In the genomic region with DNA sequence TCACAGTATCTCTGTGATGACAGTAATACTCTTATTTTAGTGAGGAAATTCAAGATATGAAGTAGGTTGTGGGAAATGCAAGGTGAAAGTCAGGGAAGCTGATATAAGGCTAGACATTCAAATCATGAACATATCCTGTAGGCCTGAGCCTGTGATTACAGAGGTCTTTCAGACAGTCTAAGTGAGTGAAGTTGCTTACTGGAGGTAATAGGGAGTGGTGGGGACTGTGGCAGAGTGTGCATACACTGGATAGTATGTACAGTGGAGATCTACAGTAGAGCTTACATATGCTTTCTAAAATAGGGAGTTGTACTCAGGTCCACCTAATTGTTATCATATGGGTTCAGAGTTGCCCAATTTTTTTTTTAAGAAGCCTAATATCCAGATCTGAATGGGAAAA, we compare ENCODE assay signal across 17 cellular contexts. TPM values are rescaled to one million over a fixed set of nuclear protein-coding genes. Genes with fewer than 3 reads are reported as not detected.
DNase-seq lines count a peak whose midpoint lies in the region; ATAC-seq, FAIRE-seq and TF ChIP-seq lines count a peak whose summit lies in the region.
"Had no signal": no experiment of that assay in that cellular context is flagged by ENCODE, and none has a peak within 500 bp of the region (broad histone marks: within the 10 kb centered on the region; RNA-seq: fewer than 3 reads in every experiment).

No MANE protein-coding gene starts in this region.

- FAIRE-seq in K562 (lab: Jason Lieb, UNC): no peak
- FAIRE-seq: D721Med, G401.6, GM12891, GM19239, H1 had no signal

- no peak overlapping the region for H3K4me3 Mint-ChIP-seq in MCF 10A (ENCODE audit: unreplicated experiment)
- H3K4me3 Mint-ChIP-seq: H9 had no signal

- peak overlapping the region; percentile 50 for H3K27ac Mint-ChIP-seq in MCF 10A (ENCODE audit: low read depth, unreplicated experiment)
- H3K27ac Mint-ChIP-seq: CD4-positive, CD25-positive, alpha-beta regulatory T cell; H9 had no signal

- intact Hi-C loops in MCF 10A (cut with micrococcal nuclease) (no loop called here), mammary epithelial cell (cut with micrococcal nuclease) (no loop called here), K562 (cut with micrococcal nuclease) (no loop called here)

- H3K27me3 ChIP-seq in mammary epithelial cell (ENCODE audit: insufficient read depth, low read length) (no peaks in the 10 kb centered on the region), K562 (ENCODE audit: control insufficient read depth in 2 of 2, insufficient read depth in 2 of 2, low read length in 2 of 2) (no peaks in the 10 kb centered on the region), muscle layer of duodenum (ENCODE audit: low read depth, low read length) (no peaks in the 10 kb centered on the region)
- H3K27me3 ChIP-seq: BE2C had no signal

- peaks cover 70% of the 10 kb centered on the region for H3K79me2 ChIP-seq in mammary epithelial cell (ENCODE audit: insufficient read depth, low read length)
- peaks cover 75% of the 10 kb centered on the region for H3K79me2 ChIP-seq in K562 (ENCODE audit: control insufficient read depth, insufficient read depth, low read length)

- H3K36me3 ChIP-seq in mammary epithelial cell (ENCODE audit: insufficient read depth, low read length) (no peaks in the 10 kb centered on the region), K562 (ENCODE audit: control insufficient read depth, insufficient read depth, low read length) (peaks cover 46% of the 10 kb centered on the region), muscle layer of duodenum (ENCODE audit: control insufficient read depth in 1 of 2, insufficient read depth in 2 of 2, low read length in 2 of 2) (peaks cover 0 to 14% of the 10 kb centered on the region in 2 donors)

- dilution Hi-C loops in mammary epithelial cell (cut with HindIII; ENCODE audit: low sequenced_read_pairs): no loop called here

- ATAC-seq in K562 (no peak), HG02610 (IDR thresholded peaks at IDR 0.05; ENCODE audit: unreplicated experiment) (no peak)

- CTCF ChIA-PET in MCF 10A (lab: Yijun Ruan, JAX) (interaction anchor here (1.5 to 7.8 kb wide), 4 partner anchors 14 to 315 kb away, joined by 3 to 83 read pairs (median 5); no protein-coding TSS in a partner anchor), mammary epithelial cell (lab: Charles Lee; ENCODE audit: low non-redundant PET) (no interaction called here), K562 (lab: Yijun Ruan, JAX; ENCODE audit: low intra/inter-chr PET ratio) (interaction anchor here (0.5 kb wide), 1 partner anchor 29 kb away, joined by 3 read pairs; no protein-coding TSS in a partner anchor)

- no peaks in the 10 kb centered on the region for H3K9me1 ChIP-seq in K562 (ENCODE audit: control insufficient read depth, insufficient read depth, low read length)

- H3K9ac ChIP-seq in mammary epithelial cell (ENCODE audit: insufficient read depth, low read length) (no peak overlapping the region), K562 (ENCODE audit: insufficient read depth in 1 of 2, low read depth in 2 of 2, low read length in 2 of 2) (no peak overlapping the region)

- H3K4me2 ChIP-seq in mammary epithelial cell (ENCODE audit: insufficient read depth, low read depth, low read length) (no peak overlapping the region), K562 (ENCODE audit: insufficient read depth, low read length) (no peak overlapping the region)

- H2AFZ ChIP-seq in mammary epithelial cell (ENCODE audit: low read depth, low read length) (no peak overlapping the region), K562 (ENCODE audit: low read depth, low read length) (no peak overlapping the region)

- H3K4me1 ChIP-seq in mammary epithelial cell (ENCODE audit: insufficient read depth, low read length): peaks cover 14% of the 10 kb centered on the region
- peaks cover 11 to 12% of the 10 kb centered on the region in 2 experiments; a peak in 4 of 5 replicates for H3K4me1 ChIP-seq in K562 (replicated peaks in 1 of 2; ENCODE audit: control insufficient read depth in 2 of 2, insufficient read depth in 2 of 2, low read length in 2 of 2)
- peaks cover 6 to 23% of the 10 kb centered on the region in 2 donors for H3K4me1 ChIP-seq in muscle layer of duodenum (ENCODE audit: control insufficient read depth in 1 of 2, insufficient read depth in 2 of 2, low read length in 2 of 2)
- H3K4me1 ChIP-seq: BE2C had no signal

- no peaks in the 10 kb centered on the region for H3K27me3 Mint-ChIP-seq in MCF 10A (ENCODE audit: insufficient read depth, unreplicated experiment)
- H3K27me3 Mint-ChIP-seq: CD4-positive, CD25-positive, alpha-beta regulatory T cell had no signal

- DNase-seq in MCF 10A (ENCODE audit: unreplicated experiment): no peak
- no peak for DNase-seq in mammary epithelial cell
- no peak for DNase-seq in K562 (ENCODE audit: extremely low read depth in 1 of 4, low spot score in 3 of 4)
- DNase-seq in activated CD8-positive, alpha-beta memory T cell treated with anti-CD3 and anti-CD28 coated beads for 24 hours: no peak
- DNase-seq: ACHN; BE2C; C1 segment of cervical spinal cord; Caco-2; CD4-positive, CD25-positive, alpha-beta regulatory T cell; H9 had no signal

- TF ChIP-seq RAD21 in K562 (CRISPR knock-in tag; conservative IDR thresholded peaks at IDR 0.05 in 1 of 2, IDR thresholded peaks at IDR 0.05 in 1 of 2): no peak

- H4K20me1 ChIP-seq in mammary epithelial cell (ENCODE audit: insufficient read depth, low read length): no peaks in the 10 kb centered on the region
- no peaks in the 10 kb centered on the region for H4K20me1 ChIP-seq in K562 (replicated peaks; ENCODE audit: control insufficient read depth, insufficient read depth, low read length)

- TF ChIP-seq POLR2A in K562 (conservative IDR thresholded peaks at IDR 0.05): no peak

- TF ChIP-seq EP300 in K562 (IDR thresholded peaks at IDR 0.05; ENCODE audit: low read length): no peak

- POLR2A ChIA-PET in MCF 10A (lab: Yijun Ruan, JAX): interaction anchor here (1.1 to 6.0 kb wide), 3 partner anchors 10 to 38 kb away, joined by 3 to 88 read pairs (median 8); partner anchors contain the start of gene FAM83D
- POLR2A ChIA-PET in K562 (lab: Yijun Ruan, JAX): interaction anchor here (0.7 to 0.8 kb wide), 2 partner anchors 49 to 384 kb away, joined by 3 read pairs; no protein-coding TSS in a partner anchor

- BruUV-seq in MCF 10A (replicated peaks; lab: Mats Ljungman, UMichigan) (no TSS peak), mammary epithelial cell (replicated peaks; lab: Mats Ljungman, UMichigan) (no TSS peak), K562 (replicated peaks; lab: Mats Ljungman, UMichigan) (no TSS peak)

- H3K9me3 ChIP-seq in mammary epithelial cell (replicated peaks; ENCODE audit: insufficient read depth, low read length) (no peaks in the 10 kb centered on the region), K562 (replicated peaks; ENCODE audit: control insufficient read depth, insufficient read depth, low read depth, low read length) (no peaks in the 10 kb centered on the region), muscle layer of duodenum (ENCODE audit: control insufficient read depth in 1 of 2, low read length in 2 of 2) (no peaks in the 10 kb centered on the region)
- H3K9me3 ChIP-seq: BE2C, Caco-2 had no signal

- H3K27ac ChIP-seq in mammary epithelial cell (ENCODE audit: insufficient read depth, low read depth, low read length) (no peak overlapping the region), K562 (ENCODE audit: extremely low read depth, low read depth, low read length) (no peak overlapping the region), muscle layer of duodenum (ENCODE audit: low read length) (peak overlapping the region; percentile 17)

- no peak for TF ChIP-seq CTCF in MCF 10A (IDR thresholded peaks at IDR 0.05; ENCODE audit: unreplicated experiment)
- no peak for TF ChIP-seq CTCF in mammary epithelial cell (conservative IDR thresholded peaks at IDR 0.05 in 1 of 2, IDR thresholded peaks at IDR 0.05 in 1 of 2; ENCODE audit: extremely low read depth in 1 of 2, insufficient read depth in 1 of 2, low read depth in 1 of 2, low read length in 2 of 2)
- no peak for TF ChIP-seq CTCF in K562 (IDR thresholded peaks at IDR 0.05 in 2 of 3, conservative IDR thresholded peaks at IDR 0.05 in 1 of 3; ENCODE audit: insufficient read depth in 2 of 3, low read depth in 1 of 3, low read length in 3 of 3)

- H3K4me3 ChIP-seq in mammary epithelial cell (replicated peaks in 1 of 3; ENCODE audit: insufficient read depth in 1 of 3, low read depth in 2 of 3, low read length in 3 of 3) (no peak overlapping the region), K562 (no peak overlapping the region), muscle layer of duodenum (ENCODE audit: low read depth in 1 of 2, low read length in 2 of 2) (no peak overlapping the region)

- peaks cover 19% of the 10 kb centered on the region for H3K4me1 Mint-ChIP-seq in MCF 10A (ENCODE audit: insufficient read depth, unreplicated experiment)

- in situ Hi-C loops in mammary epithelial cell (cut with MboI; ENCODE audit: low sequenced_read_pairs in 2 of 2): no loop called here
- in situ Hi-C loops in K562 (cut with MboI): no loop called here

- peaks cover 13% of the 10 kb centered on the region for H3K36me3 Mint-ChIP-seq in MCF 10A (ENCODE audit: insufficient read depth, unreplicated experiment)

- H3K9me3 Mint-ChIP-seq in MCF 10A (ENCODE audit: unreplicated experiment): no peaks in the 10 kb centered on the region
- H3K9me3 Mint-ChIP-seq: CD4-positive, CD25-positive, alpha-beta regulatory T cell; H9 had no signal

RNA-seq across cellular contexts. Expression of gene DHX35, which starts 3.1 kb away (rescaled TPM):
- total RNA-seq in MCF 10A (2022): 7.8 and 8.3 TPM in 2 replicates
- 1 to 10 TPM; 8.1 to 9.5 TPM for total RNA-seq in mammary epithelial cell
- 9.2 TPM for polyA plus RNA-seq in mammary epithelial cell
- 13.4 TPM for polyA minus RNA-seq in mammary epithelial cell
- 39.4 and 43.4 TPM in 2 replicates for total RNA-seq in K562 (2011; cell fraction: chromatin; rRNA removed; ENCODE audit: low replicate concordance)
- total RNA-seq in K562 (2011; cell fraction: nucleolus; rRNA removed): 22.5 and 28.2 TPM in 2 replicates
- 33.8 and 41.0 TPM in 2 replicates for total RNA-seq in K562 (2011; cell fraction: nucleoplasm; rRNA removed)
- 14.9 and 15.8 TPM in 2 replicates for total RNA-seq in K562 (2014; rRNA removed)
- total RNA-seq in K562 (2014; rRNA removed; fragmentation: Illumina TruSeq; extraction: Trizol): 16.3 TPM in 2 replicates
- 17.8 and 18.5 TPM in 2 replicates for total RNA-seq in K562 (2015; rRNA removed; fragmentation: Illumina TruSeq; extraction: Trizol)
- 14.7 and 16.9 TPM in 2 replicates for total RNA-seq in K562 (2021)
- 25.6 and 27.5 TPM in 2 replicates for polyA plus RNA-seq in K562 (2011; rRNA removed)
- polyA plus RNA-seq in K562 (2011; cell fraction: cytosol; rRNA removed): 18.1 and 25.8 TPM in 2 replicates
- 44.2 and 53.9 TPM in 2 replicates for polyA plus RNA-seq in K562 (2011; cell fraction: nucleus; rRNA removed)
- polyA plus RNA-seq in K562 (2012): 9.0 and 9.1 TPM in 2 replicates
- polyA plus RNA-seq in K562 (2014; fragmentation: Illumina TruSeq; extraction: Trizol): 20.8 and 24.2 TPM in 2 replicates
- 10 to 100 TPM in 1 of 2 experiments, 1 to 10 TPM in 1; 6.5 to 12.0 TPM for polyA plus RNA-seq in K562 (2014; fragmentation: Nextera tagmentation; extraction: Ambion mirVana)
- 18.2 and 23.6 TPM in 2 replicates for polyA plus RNA-seq in K562 (2014; rRNA removed)
- polyA minus RNA-seq in K562 (2011; rRNA and poly(A)+ RNA removed): 31.5 and 32.2 TPM in 2 replicates
- polyA minus RNA-seq in K562 (2011; cell fraction: cytosol; rRNA and poly(A)+ RNA removed): 12.5 and 13.8 TPM in 2 replicates
- 19.7 and 32.0 TPM in 2 replicates for polyA minus RNA-seq in K562 (2011; cell fraction: nucleus; rRNA and poly(A)+ RNA removed)

RNA-seq across cellular contexts. Expression of gene FAM83D, which starts 39.0 kb away (rescaled TPM):
- 10.7 and 18.4 TPM in 2 replicates for total RNA-seq in MCF 10A (2022)
- 10 to 100 TPM in 1 of 2 donors, 1 to 10 TPM in 1; 3.7 to 29.9 TPM for total RNA-seq in mammary epithelial cell
- polyA plus RNA-seq in mammary epithelial cell: 52.5 TPM
- 31.5 TPM for polyA minus RNA-seq in mammary epithelial cell
- 59.8 and 69.3 TPM in 2 replicates for total RNA-seq in K562 (2011; cell fraction: chromatin; rRNA removed; ENCODE audit: low replicate concordance)
- 58.9 and 62.4 TPM in 2 replicates for total RNA-seq in K562 (2011; cell fraction: nucleolus; rRNA removed)
- 44.0 and 52.1 TPM in 2 replicates for total RNA-seq in K562 (2011; cell fraction: nucleoplasm; rRNA removed)
- total RNA-seq in K562 (2014; rRNA removed): 43.5 and 64.6 TPM in 2 replicates
- total RNA-seq in K562 (2014; rRNA removed; fragmentation: Illumina TruSeq; extraction: Trizol): 46.0 and 47.2 TPM in 2 replicates
- 38.6 TPM in 2 replicates for total RNA-seq in K562 (2015; rRNA removed; fragmentation: Illumina TruSeq; extraction: Trizol)
- 51.9 and 55.6 TPM in 2 replicates for total RNA-seq in K562 (2021)
- 66.1 and 79.6 TPM in 2 replicates for polyA plus RNA-seq in K562 (2011; rRNA removed)
- polyA plus RNA-seq in K562 (2011; cell fraction: cytosol; rRNA removed): 57.6 and 77.4 TPM in 2 replicates
- polyA plus RNA-seq in K562 (2011; cell fraction: nucleus; rRNA removed): 90.7 and 94.9 TPM in 2 replicates
- 17.9 and 30.5 TPM in 2 replicates for polyA plus RNA-seq in K562 (2012)
- 57.5 and 64.1 TPM in 2 replicates for polyA plus RNA-seq in K562 (2014; fragmentation: Illumina TruSeq; extraction: Trizol)
- 1 to 10 TPM; 8.2 to 9.9 TPM for polyA plus RNA-seq in K562 (2014; fragmentation: Nextera tagmentation; extraction: Ambion mirVana)
- 35.6 and 56.1 TPM in 2 replicates for polyA plus RNA-seq in K562 (2014; rRNA removed)
- polyA minus RNA-seq in K562 (2011; rRNA and poly(A)+ RNA removed): 67.6 and 82.6 TPM in 2 replicates
- polyA minus RNA-seq in K562 (2011; cell fraction: cytosol; rRNA and poly(A)+ RNA removed): 36.9 and 40.1 TPM in 2 replicates
- polyA minus RNA-seq in K562 (2011; cell fraction: nucleus; rRNA and poly(A)+ RNA removed): 46.3 and 57.0 TPM in 2 replicates
